ENCODE assay signal across 8 cellular contexts in the genomic region with DNA sequence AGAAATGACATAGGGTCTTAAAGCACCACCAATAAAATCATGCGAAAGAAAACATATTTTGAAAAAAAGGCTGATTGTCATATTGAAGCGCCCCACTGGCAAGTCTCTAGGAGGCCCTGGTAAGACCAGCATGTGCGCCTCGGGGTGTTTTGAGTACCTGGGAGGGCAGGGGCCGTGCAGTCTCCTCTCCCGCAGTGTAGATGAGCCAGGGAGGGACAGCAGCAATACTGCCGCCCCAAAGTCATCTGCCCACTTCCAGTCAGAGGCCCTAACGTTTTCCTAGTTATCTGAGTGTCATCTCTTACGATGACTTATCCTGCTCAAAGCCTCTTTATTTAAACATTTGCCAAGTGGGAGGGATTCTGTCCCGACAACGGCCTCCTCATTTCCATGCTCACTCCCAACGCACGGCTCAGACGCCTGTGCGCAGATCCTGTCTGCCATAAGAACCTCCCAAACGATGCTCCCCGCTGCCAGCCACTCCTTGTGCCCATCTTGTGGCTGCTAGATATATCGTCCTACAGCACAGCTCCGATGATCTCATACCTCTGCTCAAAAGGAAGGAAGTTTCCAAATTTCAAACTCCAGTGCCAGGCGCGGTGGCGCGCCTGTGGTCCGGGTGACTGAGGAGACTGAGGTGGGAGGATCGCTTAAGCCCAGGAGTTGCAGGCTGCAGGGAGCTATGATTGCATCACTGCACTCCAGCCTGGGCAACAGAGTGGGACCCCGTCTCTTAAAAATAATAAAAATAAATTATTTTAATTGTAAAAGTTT. TPM values are rescaled to one million over a fixed set of nuclear protein-coding genes. Genes with fewer than 3 reads are reported as not detected.
A peak's percentile ranks its signal among the peaks of the same experiment; 100 is the strongest.
DNase-seq lines count a peak whose midpoint lies in the region; ATAC-seq and TF ChIP-seq lines count a peak whose summit lies in the region.

No MANE protein-coding gene starts in this region.

- DNase-seq in C1 segment of cervical spinal cord (lab: John Stamatoyannopoulos, UW) (peak in 8 of 14 donors; percentile 25 to 69 (median 50)), SIG-M5 (lab: John Stamatoyannopoulos, UW) (peak; percentile 89), fibroblast of villous mesenchyme (ENCODE audit: low read depth) (peak; percentile 44), neural crest cell (ENCODE audit: low read depth, low spot score) (no peak), NCI-H524 (lab: John Stamatoyannopoulos, UW) (no peak), RWPE1 (ENCODE audit: low spot score) (no peak), immature natural killer cell (no peak)

- H3K27me3 Mint-ChIP-seq in neural crest cell (ENCODE audit: low read depth) (no peaks in the 10 kb centered on the region), immature natural killer cell (ENCODE audit: low read depth in 3 of 3) (peaks cover 0 to 4% (median 0%) of the 10 kb centered on the region in 3 donors)

- H3K4me3 ChIP-seq in fibroblast of villous mesenchyme (ENCODE audit: low read depth, low read length): peak overlapping the region; percentile 13

- TF ChIP-seq CTCF in fibroblast of villous mesenchyme (IDR thresholded peaks at IDR 0.05; ENCODE audit: insufficient read depth, low read depth, low read length) (peak; percentile 18), neural crest cell (conservative IDR thresholded peaks at IDR 0.05) (no peak), RWPE1 (conservative IDR thresholded peaks at IDR 0.05; ENCODE audit: low read depth) (no peak)

- no peak overlapping the region for H3K4me3 Mint-ChIP-seq in neural crest cell
- no peak overlapping the region for H3K4me3 Mint-ChIP-seq in immature natural killer cell

- no peak overlapping the region for H3K27ac ChIP-seq in RWPE1

- H3K4me1 Mint-ChIP-seq in neural crest cell (peaks cover 25% of the 10 kb centered on the region), immature natural killer cell (no peaks in the 10 kb centered on the region)

- CTCF ChIA-PET in RWPE1 (lab: Yijun Ruan, JAX): interaction anchor here (0.6 to 0.7 kb wide), 4 partner anchors 44 to 532 kb away, joined by 4 read pairs; no protein-coding TSS in a partner anchor

- POLR2A ChIA-PET in RWPE1 (lab: Yijun Ruan, JAX; ENCODE audit: low non-redundant PET): no interaction called here

- H3K9me3 Mint-ChIP-seq in neural crest cell: no peaks in the 10 kb centered on the region
- no peaks in the 10 kb centered on the region for H3K9me3 Mint-ChIP-seq in immature natural killer cell

- no peak for ATAC-seq in HG03378 (IDR thresholded peaks at IDR 0.05; ENCODE audit: unreplicated experiment)

- H3K36me3 Mint-ChIP-seq in neural crest cell (ENCODE audit: low read depth) (no peaks in the 10 kb centered on the region), immature natural killer cell (no peaks in the 10 kb centered on the region)

- H3K27ac Mint-ChIP-seq in neural crest cell (ENCODE audit: unreplicated experiment) (peak overlapping the region; percentile 79), immature natural killer cell (no peak overlapping the region)

RNA-seq across cellular contexts. Expression of a gene that starts 17.2 kb away (rescaled TPM):
- total RNA-seq in fibroblast of villous mesenchyme (under 0.01 and 0.32 TPM in 2 replicates), neural crest cell (4.8 and 5.1 TPM in 2 replicates)
- under 1 TPM in 1 of 3 donors, not detected in 2; 0.04 TPM for polyA plus RNA-seq in immature natural killer cell

RNA-seq across cellular contexts. Expression of a gene that starts 45.3 kb away (rescaled TPM):
- total RNA-seq in fibroblast of villous mesenchyme (13.2 and 21.2 TPM in 2 replicates), neural crest cell (44.3 and 47.1 TPM in 2 replicates)
- polyA plus RNA-seq in immature natural killer cell: 1 to 10 TPM; 2.0 to 3.5 (median 3.5) TPM

Comparison
In these comparisons a context has a peak if more than half of its experiments do, and no peak if none do; other contexts are left out.
1. DNase-seq: peak in C1 segment of cervical spinal cord (8 of 14), SIG-M5 (single experiment) and fibroblast of villous mesenchyme (single experiment); none in neural crest cell (single experiment), NCI-H524 (0 of 2), RWPE1 (single experiment) and immature natural killer cell (0 of 3).